9 cellular contexts compared by ENCODE assay signal in genomic region chr11:57883630-57884029, GRCh38.
"Had no signal": no experiment of that assay in that cellular context is flagged by ENCODE, and none has a peak within 500 bp of the region (broad histone marks: within the 10 kb centered on the region; RNA-seq: fewer than 3 reads in every experiment).

No MANE protein-coding gene starts in this region.

- H3K9ac ChIP-seq: KMS-11 had no signal

- H3K27ac ChIP-seq: HL-60, KMS-11 had no signal

- DNase-seq: H9, HCEC 1CT, Karpas-422, KBM-7 had no signal

- H2AFZ ChIP-seq: GM23338 had no signal

- FAIRE-seq: H1, H54 had no signal

- H3K4me2 ChIP-seq: GM23338, KMS-11 had no signal

- H3K4me3 ChIP-seq: GM23338 had no signal

- ATAC-seq: GM23338 had no signal
